In the genomic region with DNA sequence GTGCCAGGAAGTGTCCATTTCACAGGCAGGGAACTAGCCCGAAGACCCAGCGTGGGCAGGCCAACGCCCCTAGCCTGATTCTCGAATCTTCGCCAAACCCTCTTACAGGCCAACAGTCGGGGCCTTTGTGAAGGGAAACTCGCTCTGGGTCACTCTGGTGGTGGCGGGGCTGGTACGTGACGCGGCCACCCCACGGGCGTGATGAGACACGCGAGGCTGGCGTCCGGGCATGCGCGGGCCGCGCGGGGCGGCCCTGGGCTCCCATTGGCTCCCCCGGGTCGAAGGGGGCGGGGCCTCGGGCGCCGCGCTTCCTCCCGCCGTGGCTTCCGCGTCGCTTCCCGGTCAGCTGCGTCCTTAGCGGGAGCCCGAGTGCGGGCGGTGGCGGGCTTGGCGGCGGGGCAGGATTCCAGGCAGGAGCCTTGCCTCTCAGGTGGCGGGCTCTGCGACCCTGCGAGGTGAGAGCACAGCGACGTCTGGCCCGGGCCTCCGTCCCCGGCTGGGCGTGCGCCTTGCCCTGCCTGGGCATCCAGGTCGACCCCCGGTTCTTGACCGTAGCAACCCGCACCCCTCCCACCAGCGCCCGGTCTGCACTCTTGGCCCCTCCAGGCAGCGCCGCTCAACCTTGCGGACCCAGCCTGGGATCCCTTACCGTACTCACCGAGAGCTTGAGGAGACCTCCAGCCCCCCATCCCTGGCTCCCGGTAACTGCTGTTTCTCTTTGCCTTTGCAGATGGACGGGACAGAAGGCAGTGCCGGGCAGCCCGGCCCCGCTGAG, we compare ENCODE assay signal across 1 cellular context.
TF ChIP-seq lines count a peak whose summit lies in the region.

A gene with protein sequence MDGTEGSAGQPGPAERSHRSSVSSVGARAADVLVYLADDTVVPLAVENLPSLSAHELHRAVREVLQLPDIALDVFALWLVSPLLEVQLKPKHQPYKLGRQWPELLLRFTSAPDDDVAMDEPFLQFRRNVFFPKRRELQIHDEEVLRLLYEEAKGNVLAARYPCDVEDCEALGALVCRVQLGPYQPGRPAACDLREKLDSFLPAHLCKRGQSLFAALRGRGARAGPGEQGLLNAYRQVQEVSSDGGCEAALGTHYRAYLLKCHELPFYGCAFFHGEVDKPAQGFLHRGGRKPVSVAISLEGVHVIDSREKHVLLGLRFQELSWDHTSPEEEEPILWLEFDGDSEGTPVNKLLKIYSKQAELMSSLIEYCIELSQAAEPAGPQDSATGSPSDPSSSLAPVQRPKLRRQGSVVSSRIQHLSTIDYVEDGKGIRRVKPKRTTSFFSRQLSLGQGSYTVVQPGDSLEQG (plus strand): TSS at position 331 of the 775 bp plus-strand sequence. CDS start 400 bp downstream, at position 731.

TF ChIP-seq in GM12878, 131 proteins besides CTCF, POLR2A, EP300 and RAD21 (continued from another document and continues in another):
- TF ChIP-seq, protein P1, sequence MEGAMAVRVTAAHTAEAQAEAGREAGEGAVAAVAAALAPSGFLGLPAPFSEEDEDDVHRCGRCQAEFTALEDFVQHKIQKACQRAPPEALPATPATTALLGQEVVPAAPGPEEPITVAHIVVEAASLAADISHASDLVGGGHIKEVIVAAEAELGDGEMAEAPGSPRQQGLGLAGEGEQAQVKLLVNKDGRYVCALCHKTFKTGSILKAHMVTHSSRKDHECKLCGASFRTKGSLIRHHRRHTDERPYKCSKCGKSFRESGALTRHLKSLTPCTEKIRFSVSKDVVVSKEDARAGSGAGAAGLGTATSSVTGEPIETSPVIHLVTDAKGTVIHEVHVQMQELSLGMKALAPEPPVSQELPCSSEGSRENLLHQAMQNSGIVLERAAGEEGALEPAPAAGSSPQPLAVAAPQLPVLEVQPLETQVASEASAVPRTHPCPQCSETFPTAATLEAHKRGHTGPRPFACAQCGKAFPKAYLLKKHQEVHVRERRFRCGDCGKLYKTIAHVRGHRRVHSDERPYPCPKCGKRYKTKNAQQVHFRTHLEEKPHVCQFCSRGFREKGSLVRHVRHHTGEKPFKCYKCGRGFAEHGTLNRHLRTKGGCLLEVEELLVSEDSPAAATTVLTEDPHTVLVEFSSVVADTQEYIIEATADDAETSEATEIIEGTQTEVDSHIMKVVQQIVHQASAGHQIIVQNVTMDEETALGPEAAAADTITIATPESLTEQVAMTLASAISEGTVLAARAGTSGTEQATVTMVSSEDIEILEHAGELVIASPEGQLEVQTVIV (IDR thresholded peaks at IDR 0.05; ENCODE audit: borderline replicate concordance, partially characterized antibody) = no peak
- TF ChIP-seq, protein P2, sequence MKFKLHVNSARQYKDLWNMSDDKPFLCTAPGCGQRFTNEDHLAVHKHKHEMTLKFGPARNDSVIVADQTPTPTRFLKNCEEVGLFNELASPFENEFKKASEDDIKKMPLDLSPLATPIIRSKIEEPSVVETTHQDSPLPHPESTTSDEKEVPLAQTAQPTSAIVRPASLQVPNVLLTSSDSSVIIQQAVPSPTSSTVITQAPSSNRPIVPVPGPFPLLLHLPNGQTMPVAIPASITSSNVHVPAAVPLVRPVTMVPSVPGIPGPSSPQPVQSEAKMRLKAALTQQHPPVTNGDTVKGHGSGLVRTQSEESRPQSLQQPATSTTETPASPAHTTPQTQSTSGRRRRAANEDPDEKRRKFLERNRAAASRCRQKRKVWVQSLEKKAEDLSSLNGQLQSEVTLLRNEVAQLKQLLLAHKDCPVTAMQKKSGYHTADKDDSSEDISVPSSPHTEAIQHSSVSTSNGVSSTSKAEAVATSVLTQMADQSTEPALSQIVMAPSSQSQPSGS (IDR thresholded peaks at IDR 0.05; ENCODE audit: low read length) = no peak
- TF ChIP-seq ZNF274 (IDR thresholded peaks at IDR 0.05; ENCODE audit: insufficient read depth, insufficient read length) = no peak
- TF ChIP-seq, protein P3, sequence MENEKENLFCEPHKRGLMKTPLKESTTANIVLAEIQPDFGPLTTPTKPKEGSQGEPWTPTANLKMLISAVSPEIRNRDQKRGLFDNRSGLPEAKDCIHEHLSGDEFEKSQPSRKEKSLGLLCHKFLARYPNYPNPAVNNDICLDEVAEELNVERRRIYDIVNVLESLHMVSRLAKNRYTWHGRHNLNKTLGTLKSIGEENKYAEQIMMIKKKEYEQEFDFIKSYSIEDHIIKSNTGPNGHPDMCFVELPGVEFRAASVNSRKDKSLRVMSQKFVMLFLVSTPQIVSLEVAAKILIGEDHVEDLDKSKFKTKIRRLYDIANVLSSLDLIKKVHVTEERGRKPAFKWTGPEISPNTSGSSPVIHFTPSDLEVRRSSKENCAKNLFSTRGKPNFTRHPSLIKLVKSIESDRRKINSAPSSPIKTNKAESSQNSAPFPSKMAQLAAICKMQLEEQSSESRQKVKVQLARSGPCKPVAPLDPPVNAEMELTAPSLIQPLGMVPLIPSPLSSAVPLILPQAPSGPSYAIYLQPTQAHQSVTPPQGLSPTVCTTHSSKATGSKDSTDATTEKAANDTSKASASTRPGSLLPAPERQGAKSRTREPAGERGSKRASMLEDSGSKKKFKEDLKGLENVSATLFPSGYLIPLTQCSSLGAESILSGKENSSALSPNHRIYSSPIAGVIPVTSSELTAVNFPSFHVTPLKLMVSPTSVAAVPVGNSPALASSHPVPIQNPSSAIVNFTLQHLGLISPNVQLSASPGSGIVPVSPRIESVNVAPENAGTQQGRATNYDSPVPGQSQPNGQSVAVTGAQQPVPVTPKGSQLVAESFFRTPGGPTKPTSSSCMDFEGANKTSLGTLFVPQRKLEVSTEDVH (IDR thresholded peaks at IDR 0.05; ENCODE audit: low read depth, partially characterized antibody) = no peak
- TF ChIP-seq CHD2 (IDR thresholded peaks at IDR 0.05; ENCODE audit: borderline replicate concordance, low read depth, low read length) = peak; percentile 60; the same call in 1 of the 2 replicates
- TF ChIP-seq SIN3A (IDR thresholded peaks at IDR 0.05; ENCODE audit: low read depth, low read length) = peak; percentile 84; the same call in 1 of the 2 replicates
- TF ChIP-seq BMI1 (IDR thresholded peaks at IDR 0.05; ENCODE audit: borderline replicate concordance) = no peak
- peak; percentile 100 for TF ChIP-seq GATAD2B (conservative IDR thresholded peaks at IDR 0.05; ENCODE audit: low read depth)
- TF ChIP-seq SUPT20H (IDR thresholded peaks at IDR 0.05; ENCODE audit: borderline replicate concordance, control insufficient read depth, low read depth, low read length) = no peak
- TF ChIP-seq, protein P4, sequence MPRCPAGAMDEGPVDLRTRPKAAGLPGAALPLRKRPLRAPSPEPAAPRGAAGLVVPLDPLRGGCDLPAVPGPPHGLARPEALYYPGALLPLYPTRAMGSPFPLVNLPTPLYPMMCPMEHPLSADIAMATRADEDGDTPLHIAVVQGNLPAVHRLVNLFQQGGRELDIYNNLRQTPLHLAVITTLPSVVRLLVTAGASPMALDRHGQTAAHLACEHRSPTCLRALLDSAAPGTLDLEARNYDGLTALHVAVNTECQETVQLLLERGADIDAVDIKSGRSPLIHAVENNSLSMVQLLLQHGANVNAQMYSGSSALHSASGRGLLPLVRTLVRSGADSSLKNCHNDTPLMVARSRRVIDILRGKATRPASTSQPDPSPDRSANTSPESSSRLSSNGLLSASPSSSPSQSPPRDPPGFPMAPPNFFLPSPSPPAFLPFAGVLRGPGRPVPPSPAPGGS (IDR thresholded peaks at IDR 0.05; ENCODE audit: borderline replicate concordance, insufficient read depth, low read depth, low read length, poor library complexity, severe bottlenecking) = no peak
- TF ChIP-seq IKZF2 (IDR thresholded peaks at IDR 0.05) = peak in 1 of 2 experiments; percentile 47; a peak in 1 of 4 replicates
- no peak for TF ChIP-seq JUND (IDR thresholded peaks at IDR 0.05; ENCODE audit: low read depth, low read length)
- TF ChIP-seq, protein P5, sequence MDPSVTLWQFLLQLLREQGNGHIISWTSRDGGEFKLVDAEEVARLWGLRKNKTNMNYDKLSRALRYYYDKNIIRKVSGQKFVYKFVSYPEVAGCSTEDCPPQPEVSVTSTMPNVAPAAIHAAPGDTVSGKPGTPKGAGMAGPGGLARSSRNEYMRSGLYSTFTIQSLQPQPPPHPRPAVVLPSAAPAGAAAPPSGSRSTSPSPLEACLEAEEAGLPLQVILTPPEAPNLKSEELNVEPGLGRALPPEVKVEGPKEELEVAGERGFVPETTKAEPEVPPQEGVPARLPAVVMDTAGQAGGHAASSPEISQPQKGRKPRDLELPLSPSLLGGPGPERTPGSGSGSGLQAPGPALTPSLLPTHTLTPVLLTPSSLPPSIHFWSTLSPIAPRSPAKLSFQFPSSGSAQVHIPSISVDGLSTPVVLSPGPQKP (IDR thresholded peaks at IDR 0.05; ENCODE audit: low read depth, low read length) = no peak
- no peak for TF ChIP-seq TCF3 (IDR thresholded peaks at IDR 0.05; ENCODE audit: borderline replicate concordance, insufficient read depth, low read depth, low read length)
- TF ChIP-seq RCOR1 (conservative IDR thresholded peaks at IDR 0.05; ENCODE audit: low read depth, low read length) = no peak
- no peak for TF ChIP-seq SUZ12 (IDR thresholded peaks at IDR 0.05; ENCODE audit: unreplicated experiment)
- no peak for TF ChIP-seq SMAD1 (IDR thresholded peaks at IDR 0.05; ENCODE audit: low read depth, partially characterized antibody)
- TF ChIP-seq TCF7 (IDR thresholded peaks at IDR 0.05; ENCODE audit: borderline replicate concordance) = no peak
- TF ChIP-seq NRF1 (conservative IDR thresholded peaks at IDR 0.05; ENCODE audit: low read depth, low read length) = peak; percentile 67
- TF ChIP-seq WRNIP1 (IDR thresholded peaks at IDR 0.05; ENCODE audit: borderline replicate concordance, low read depth, low read length) = no peak
- no peak for TF ChIP-seq HCFC1 (IDR thresholded peaks at IDR 0.05; ENCODE audit: low read length)
- TF ChIP-seq MYB (IDR thresholded peaks at IDR 0.05; ENCODE audit: borderline replicate concordance, low read depth, low read length) = no peak
- TF ChIP-seq SRF (IDR thresholded peaks at IDR 0.05; ENCODE audit: low read depth in 2 of 2, low read length in 2 of 2) = no peak
- TF ChIP-seq, protein P6, sequence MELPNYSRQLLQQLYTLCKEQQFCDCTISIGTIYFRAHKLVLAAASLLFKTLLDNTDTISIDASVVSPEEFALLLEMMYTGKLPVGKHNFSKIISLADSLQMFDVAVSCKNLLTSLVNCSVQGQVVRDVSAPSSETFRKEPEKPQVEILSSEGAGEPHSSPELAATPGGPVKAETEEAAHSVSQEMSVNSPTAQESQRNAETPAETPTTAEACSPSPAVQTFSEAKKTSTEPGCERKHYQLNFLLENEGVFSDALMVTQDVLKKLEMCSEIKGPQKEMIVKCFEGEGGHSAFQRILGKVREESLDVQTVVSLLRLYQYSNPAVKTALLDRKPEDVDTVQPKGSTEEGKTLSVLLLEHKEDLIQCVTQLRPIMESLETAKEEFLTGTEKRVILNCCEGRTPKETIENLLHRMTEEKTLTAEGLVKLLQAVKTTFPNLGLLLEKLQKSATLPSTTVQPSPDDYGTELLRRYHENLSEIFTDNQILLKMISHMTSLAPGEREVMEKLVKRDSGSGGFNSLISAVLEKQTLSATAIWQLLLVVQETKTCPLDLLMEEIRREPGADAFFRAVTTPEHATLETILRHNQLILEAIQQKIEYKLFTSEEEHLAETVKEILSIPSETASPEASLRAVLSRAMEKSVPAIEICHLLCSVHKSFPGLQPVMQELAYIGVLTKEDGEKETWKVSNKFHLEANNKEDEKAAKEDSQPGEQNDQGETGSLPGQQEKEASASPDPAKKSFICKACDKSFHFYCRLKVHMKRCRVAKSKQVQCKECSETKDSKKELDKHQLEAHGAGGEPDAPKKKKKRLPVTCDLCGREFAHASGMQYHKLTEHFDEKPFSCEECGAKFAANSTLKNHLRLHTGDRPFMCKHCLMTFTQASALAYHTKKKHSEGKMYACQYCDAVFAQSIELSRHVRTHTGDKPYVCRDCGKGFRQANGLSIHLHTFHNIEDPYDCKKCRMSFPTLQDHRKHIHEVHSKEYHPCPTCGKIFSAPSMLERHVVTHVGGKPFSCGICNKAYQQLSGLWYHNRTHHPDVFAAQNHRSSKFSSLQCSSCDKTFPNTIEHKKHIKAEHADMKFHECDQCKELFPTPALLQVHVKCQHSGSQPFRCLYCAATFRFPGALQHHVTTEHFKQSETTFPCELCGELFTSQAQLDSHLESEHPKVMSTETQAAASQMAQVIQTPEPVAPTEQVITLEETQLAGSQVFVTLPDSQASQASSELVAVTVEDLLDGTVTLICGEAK (IDR thresholded peaks at IDR 0.05; ENCODE audit: borderline replicate concordance) = no peak
- TF ChIP-seq, protein P7, sequence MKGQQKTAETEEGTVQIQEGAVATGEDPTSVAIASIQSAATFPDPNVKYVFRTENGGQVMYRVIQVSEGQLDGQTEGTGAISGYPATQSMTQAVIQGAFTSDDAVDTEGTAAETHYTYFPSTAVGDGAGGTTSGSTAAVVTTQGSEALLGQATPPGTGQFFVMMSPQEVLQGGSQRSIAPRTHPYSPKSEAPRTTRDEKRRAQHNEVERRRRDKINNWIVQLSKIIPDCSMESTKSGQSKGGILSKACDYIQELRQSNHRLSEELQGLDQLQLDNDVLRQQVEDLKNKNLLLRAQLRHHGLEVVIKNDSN (IDR thresholded peaks at IDR 0.05; ENCODE audit: borderline replicate concordance, extremely low read length, insufficient read depth, low read depth, low read length) = no peak
- TF ChIP-seq CHD1 (IDR thresholded peaks at IDR 0.05; ENCODE audit: low read depth, low read length) = no peak
- no peak for TF ChIP-seq KAT2A (conservative IDR thresholded peaks at IDR 0.05; ENCODE audit: control insufficient read depth, low read depth, low read length)
- TF ChIP-seq SMC3 (IDR thresholded peaks at IDR 0.05; ENCODE audit: borderline replicate concordance, low read length) = no peak
- peak; percentile 69; the same call in 1 of the 2 replicates for TF ChIP-seq TAF1 (IDR thresholded peaks at IDR 0.05; ENCODE audit: borderline replicate concordance, low read depth, low read length)
- no peak for TF ChIP-seq RELA (IDR thresholded peaks at IDR 0.05; ENCODE audit: borderline replicate concordance, partially characterized antibody)
- no peak for TF ChIP-seq POU2F2 (IDR thresholded peaks at IDR 0.05; ENCODE audit: borderline replicate concordance, low read depth, low read length)
